Comparison of ENCODE assay signal across 40 cellular contexts in the genomic region with DNA sequence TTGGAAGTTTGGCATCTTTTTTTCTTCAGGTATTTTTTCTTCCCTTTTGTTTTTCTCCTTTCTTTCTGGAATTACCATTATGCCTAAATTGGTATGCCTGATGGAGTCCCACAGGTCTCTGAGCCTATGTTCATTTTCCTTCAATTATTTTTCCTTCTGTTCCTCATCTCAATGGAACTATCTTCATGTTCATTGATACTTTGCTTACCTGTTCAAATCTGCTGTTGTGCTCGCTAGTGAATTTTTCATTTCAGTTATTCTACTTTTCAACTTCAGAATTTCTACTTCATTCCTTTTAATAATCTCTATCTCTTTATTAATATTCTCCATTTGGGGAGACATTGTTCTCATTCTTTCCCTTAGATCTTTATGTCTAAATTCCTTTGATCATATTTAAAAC. TPM values are rescaled to one million over a fixed set of nuclear protein-coding genes. Genes with fewer than 3 reads are reported as not detected.
"Had no signal": no experiment of that assay in that cellular context is flagged by ENCODE, and none has a peak within 500 bp of the region (broad histone marks: within the 10 kb centered on the region; RNA-seq: fewer than 3 reads in every experiment).

No MANE protein-coding gene starts in this region.

- H3K9me3 ChIP-seq: MG63 had no signal

- DNase-seq: Karpas-422, Kasumi-1, MG63, MM.1S, MV-4-11, NCI-H1048, NCI-H1092, NCI-H1092 treated with DMSO at 0.1 percent for 48 hours, NCI-H1105, NCI-H1105 treated with DMSO at 0.1 percent for 48 hours, NCI-H1417, NCI-H1417 treated with DMSO at 0.1 percent for 48 hours, NCI-H1436, NCI-H1436 treated with DMSO at 0.1 percent for 48 hours, NCI-H146, NCI-H1694, NCI-H1694 treated with DMSO at 0.1 percent for 48 hours, NCI-H187, NCI-H187 treated with DMSO at 0.1 percent for 48 hours, NCI-H1930, NCI-H2029, NCI-H2029 treated with DMSO at 0.1 percent for 48 hours, NCI-H2081, NCI-H2081 treated with DMSO at 0.1 percent for 48 hours, NCI-H2107, NCI-H2171, NCI-H2171 treated with DMSO at 0.1 percent for 48 hours, NCI-H2227 treated with DMSO at 0.1 percent for 48 hours, NCI-H226, NCI-H345, NCI-H446, NCI-H446 treated with DMSO at 0.1 percent for 48 hours, NCI-H510A, NCI-H510A treated with DMSO at 0.1 percent for 48 hours, NCI-H524, NCI-H524 treated with DMSO at 0.1 percent for 48 hours had no signal

- H3K27me3 ChIP-seq: MG63 had no signal

- H3K36me3 ChIP-seq: MG63 had no signal

- H3K4me3 ChIP-seq: MG63 had no signal

RNA-seq across cellular contexts. Expression of a gene that starts 16.1 kb away (rescaled TPM):
- total RNA-seq: LHCN-M2, M059J, MCF 10A, NCI-H460 had no signal
